Comparison of ENCODE assay signal across 13 cellular contexts in the genomic region with DNA sequence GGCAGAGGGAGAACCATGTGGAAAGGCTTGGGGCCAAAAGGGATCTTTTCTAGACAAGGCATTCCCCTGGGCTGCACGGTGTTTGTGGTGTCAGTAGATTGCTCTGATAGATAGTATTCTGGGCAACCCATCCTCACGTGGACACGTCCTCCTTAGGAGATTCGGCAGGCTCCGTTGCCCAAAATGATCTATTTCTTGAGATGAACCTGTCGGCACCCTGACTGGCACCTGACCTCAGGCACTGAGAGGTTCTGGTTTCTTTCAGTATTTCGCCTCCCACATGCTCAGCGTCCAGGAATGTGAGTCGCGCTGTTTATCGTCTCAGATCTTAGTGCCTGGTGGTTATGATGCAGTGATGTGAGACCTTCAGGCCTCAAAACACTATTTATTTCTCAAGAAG.
DNase-seq lines count a peak whose midpoint lies in the region; ATAC-seq, FAIRE-seq and TF ChIP-seq lines count a peak whose summit lies in the region.
"Had no signal": no experiment of that assay in that cellular context is flagged by ENCODE, and none has a peak within 500 bp of the region (broad histone marks: within the 10 kb centered on the region; RNA-seq: fewer than 3 reads in every experiment).

No MANE protein-coding gene starts in this region.

- peaks cover 5% of the 10 kb centered on the region for H3K4me1 ChIP-seq in foreskin keratinocyte

- H3K27me3 ChIP-seq in foreskin keratinocyte: no peaks in the 10 kb centered on the region

- peak; percentile 32 for DNase-seq in stimulated activated naive CD4-positive, alpha-beta T cell treated with Interleukin-2 at 50 U/mL for 16 hours (lab: John Stamatoyannopoulos, UW)
- DNase-seq in stimulated activated naive CD4-positive, alpha-beta T cell (lab: John Stamatoyannopoulos, UW): no peak
- DNase-seq in T-helper 17 cell (no peak), foreskin keratinocyte (peak in 1 of 2 donors; percentile 60), urothelium cell line (ENCODE audit: low spot score) (peak; percentile 83), iPS-NIHi7 (ENCODE audit: extremely low spot score) (no peak), NCI-H2029 treated with DMSO at 0.1 percent for 48 hours (lab: John Stamatoyannopoulos, UW) (no peak)
- no peak for DNase-seq in activated T-helper 2 cell treated with anti-CD3 and anti-CD28 coated beads, Interferon-gamma antibody, Interleukin-2, Interleukin-4, amounts not matched to agents 10 μg/mL and 5 μg/mL and 100 μg/mL, durations not matched to agents 14 hours and 24 hours and 36 hours (ENCODE audit: low spot score)
- DNase-seq: foreskin fibroblast; NCI-H187 treated with DMSO at 0.1 percent for 48 hours; NK-92 treated with Interleukin-12 subunit alpha and Interleukin-12 subunit beta, amount 100 ng/mL, for 24 hours had no signal

- H3K27ac Mint-ChIP-seq in T-helper 17 cell: peak overlapping the region; percentile 47
- H3K27ac Mint-ChIP-seq in activated T-helper 2 cell treated with anti-CD3 and anti-CD28 coated beads, Interferon-gamma antibody, Interleukin-2, Interleukin-4, amounts not matched to agents 10 μg/mL and 5 μg/mL and 100 μg/mL, durations not matched to agents 14 hours and 24 hours and 36 hours: no peak overlapping the region

- peak; percentile 84 for FAIRE-seq in urothelium cell line (lab: Jason Lieb, UNC)

- no peak for ATAC-seq in T-helper 17 cell
- ATAC-seq in foreskin keratinocyte: peak; percentile 60
- ATAC-seq: HCT116 had no signal

- H3K9me3 Mint-ChIP-seq in activated T-helper 2 cell treated with anti-CD3 and anti-CD28 coated beads, Interferon-gamma antibody, Interleukin-2, Interleukin-4, amounts not matched to agents 10 μg/mL and 5 μg/mL and 100 μg/mL, durations not matched to agents 14 hours and 24 hours and 36 hours: no peaks in the 10 kb centered on the region

- no peak overlapping the region for H3K4me3 Mint-ChIP-seq in T-helper 17 cell
- H3K4me3 Mint-ChIP-seq in activated T-helper 2 cell treated with anti-CD3 and anti-CD28 coated beads, Interferon-gamma antibody, Interleukin-2, Interleukin-4, amounts not matched to agents 10 μg/mL and 5 μg/mL and 100 μg/mL, durations not matched to agents 14 hours and 24 hours and 36 hours (ENCODE audit: low read depth): no peak overlapping the region

- H3K36me3 Mint-ChIP-seq in T-helper 17 cell (ENCODE audit: low read depth): peaks cover 5% of the 10 kb centered on the region
- no peaks in the 10 kb centered on the region for H3K36me3 Mint-ChIP-seq in activated T-helper 2 cell treated with anti-CD3 and anti-CD28 coated beads, Interferon-gamma antibody, Interleukin-2, Interleukin-4, amounts not matched to agents 10 μg/mL and 5 μg/mL and 100 μg/mL, durations not matched to agents 14 hours and 24 hours and 36 hours (ENCODE audit: low read depth)

- no peaks in the 10 kb centered on the region for H3K27me3 Mint-ChIP-seq in T-helper 17 cell
- H3K27me3 Mint-ChIP-seq in activated T-helper 2 cell treated with anti-CD3 and anti-CD28 coated beads, Interferon-gamma antibody, Interleukin-2, Interleukin-4, amounts not matched to agents 10 μg/mL and 5 μg/mL and 100 μg/mL, durations not matched to agents 14 hours and 24 hours and 36 hours (ENCODE audit: low read depth): peaks cover 63% of the 10 kb centered on the region

- H3K4me1 Mint-ChIP-seq in T-helper 17 cell: peaks cover 22% of the 10 kb centered on the region
- H3K4me1 Mint-ChIP-seq in activated T-helper 2 cell treated with anti-CD3 and anti-CD28 coated beads, Interferon-gamma antibody, Interleukin-2, Interleukin-4, amounts not matched to agents 10 μg/mL and 5 μg/mL and 100 μg/mL, durations not matched to agents 14 hours and 24 hours and 36 hours (ENCODE audit: low read depth): peaks cover 12% of the 10 kb centered on the region

- no peak overlapping the region for H3K27ac ChIP-seq in foreskin keratinocyte
- H3K27ac ChIP-seq: neutrophil had no signal

- no peak for TF ChIP-seq CTCF in foreskin keratinocyte (conservative IDR thresholded peaks at IDR 0.05)

- no peaks in the 10 kb centered on the region for H3K9me3 ChIP-seq in T-helper 17 cell (ENCODE audit: control insufficient read depth, low read length, poor library complexity, severe bottlenecking)
- H3K9me3 ChIP-seq: neutrophil had no signal

- intact Hi-C loops in activated T-helper 2 cell treated with anti-CD3 and anti-CD28 coated beads, Interferon-gamma antibody, Interleukin-2, Interleukin-4, amounts not matched to agents 10 μg/mL and 5 μg/mL and 100 μg/mL, durations not matched to agents 14 hours and 24 hours and 36 hours (cut with micrococcal nuclease): no loop called here

Comparison
In these comparisons a context has a peak if more than half of its experiments do, and no peak if none do; other contexts are left out.
1. DNase-seq: peak in stimulated activated naive CD4-positive, alpha-beta T cell treated with Interleukin-2 at 50 U/mL for 16 hours (single experiment) and urothelium cell line (single experiment); none in stimulated activated naive CD4-positive, alpha-beta T cell (0 of 6), T-helper 17 cell (0 of 3), iPS-NIHi7 (single experiment), NCI-H2029 treated with DMSO at 0.1 percent for 48 hours (single experiment) and activated T-helper 2 cell treated with anti-CD3 and anti-CD28 coated beads, Interferon-gamma antibody, Interleukin-2, Interleukin-4, amounts not matched to agents 10 μg/mL and 5 μg/mL and 100 μg/mL, durations not matched to agents 14 hours and 24 hours and 36 hours (single experiment).